ENCODE assay signal across 18 cellular contexts in the genomic region with DNA sequence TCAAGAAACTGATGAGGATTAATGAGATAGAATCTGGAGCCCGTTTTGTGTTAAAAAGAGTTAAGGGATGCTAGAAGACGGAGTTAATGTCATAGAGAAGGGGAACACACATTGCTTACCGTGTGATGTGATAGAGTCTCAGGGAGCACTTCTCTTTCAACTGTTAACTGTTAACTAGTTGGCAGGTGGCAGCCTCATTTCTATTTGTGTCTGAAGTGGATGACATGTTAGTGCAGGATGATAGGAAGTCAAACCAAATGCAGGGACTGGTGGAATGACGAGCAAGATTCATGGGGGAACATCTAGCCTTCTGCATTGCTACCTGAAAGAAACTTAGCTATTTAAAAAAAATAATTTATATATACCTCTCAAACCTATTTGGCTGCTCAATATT.
"Had no signal": no experiment of that assay in that cellular context is flagged by ENCODE, and none has a peak within 500 bp of the region (broad histone marks: within the 10 kb centered on the region; RNA-seq: fewer than 3 reads in every experiment).

No MANE protein-coding gene starts in this region.

- ATAC-seq: activated naive CD4-positive, alpha-beta T cell treated with anti-CD3 and anti-CD28 coated beads, Interleukin-2, amount 50 U/mL, for 72 hours; esophagus mucosa; gastroesophageal sphincter; natural killer cell treated with Interleukin-12 subunit alpha and Interleukin-12 subunit beta and Interleukin-15 and Interleukin-18, amount 100 ng/mL, for 72 hours; upper lobe of right lung had no signal

- H3K27me3 ChIP-seq: adrenal gland, breast epithelium, gastroesophageal sphincter, upper lobe of right lung had no signal

- H3K4me1 ChIP-seq: adrenal gland, breast epithelium, gastroesophageal sphincter, upper lobe of right lung had no signal

- H3K4me3 ChIP-seq: adrenal gland, breast epithelium, gastroesophageal sphincter, lung, upper lobe of right lung had no signal

- H3K36me3 ChIP-seq: adrenal gland, breast epithelium, gastroesophageal sphincter, upper lobe of right lung, WERI-Rb-1 had no signal

- H3K9me3 ChIP-seq: adrenal gland, breast epithelium, gastroesophageal sphincter, upper lobe of right lung had no signal

- DNase-seq: activated CD4-positive, alpha-beta memory T cell treated with anti-CD3 and anti-CD28 coated beads for 36 hours; activated CD4-positive, alpha-beta T cell treated with anti-CD3 and anti-CD28 coated beads for 1 hour; activated gamma-delta T cell treated with Interleukin-2 at 50 U/mL for 16 hours; activated T-cell treated with anti-CD3 and anti-CD28 coated beads for 4 hours; adrenal gland; effector CD8-positive, alpha-beta T cell; stimulated activated CD4-positive, alpha-beta T cell treated with anti-CD3 and anti-CD28 coated beads, Interleukin-1b, Interleukin-23, amount 100 ng/mL, for 48 hours; stimulated activated CD8-positive, alpha-beta memory T cell treated with anti-CD3 and anti-CD28 coated beads, Interleukin-4, amount 100 ng/mL, for 48 hours; stimulated activated naive CD4-positive, alpha-beta T cell; T-helper 1 cell; upper lobe of right lung; WERI-Rb-1 had no signal

- H3K27ac ChIP-seq: adrenal gland, breast epithelium, gastroesophageal sphincter, upper lobe of right lung, WERI-Rb-1 had no signal
